ENCODE assay signal across 1 cellular context in the genomic region with DNA sequence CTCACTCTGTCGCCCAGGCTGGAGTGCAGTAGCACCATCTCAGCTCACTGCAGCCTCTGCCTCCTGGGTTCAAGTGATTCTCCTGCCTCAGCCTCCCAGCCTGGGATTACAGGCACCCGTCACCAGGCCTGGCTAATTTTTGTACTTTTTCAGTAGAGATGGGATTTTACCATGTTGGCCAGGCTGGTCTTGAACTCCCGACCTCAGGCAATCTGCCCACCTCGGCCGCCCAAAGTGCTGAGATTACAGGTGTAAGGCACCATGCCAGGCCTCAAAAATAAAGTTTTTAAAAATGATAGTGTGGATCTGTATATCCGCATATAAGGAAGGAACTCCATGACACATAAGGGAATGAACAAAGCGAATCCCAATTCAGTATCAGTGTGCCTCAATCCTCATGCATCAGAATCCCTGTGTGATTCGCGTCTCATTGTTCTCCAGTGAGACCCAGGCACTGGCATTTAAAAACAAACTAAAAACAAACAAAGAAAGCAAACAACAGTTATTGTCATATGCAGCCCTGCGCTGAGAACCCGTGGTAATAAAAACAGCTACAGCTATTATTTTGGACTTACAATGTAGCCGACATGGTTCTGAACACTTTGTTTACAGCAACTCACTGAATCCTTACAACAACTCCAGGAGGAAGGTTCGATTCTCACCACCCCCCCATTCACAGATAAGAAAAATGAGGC.
TF ChIP-seq lines count a peak whose summit lies in the region.

No MANE protein-coding gene starts in this region.

TF ChIP-seq in GM23338, 12 proteins besides CTCF, POLR2A, EP300 and RAD21 (continued from another document):
- TF ChIP-seq, protein P1, sequence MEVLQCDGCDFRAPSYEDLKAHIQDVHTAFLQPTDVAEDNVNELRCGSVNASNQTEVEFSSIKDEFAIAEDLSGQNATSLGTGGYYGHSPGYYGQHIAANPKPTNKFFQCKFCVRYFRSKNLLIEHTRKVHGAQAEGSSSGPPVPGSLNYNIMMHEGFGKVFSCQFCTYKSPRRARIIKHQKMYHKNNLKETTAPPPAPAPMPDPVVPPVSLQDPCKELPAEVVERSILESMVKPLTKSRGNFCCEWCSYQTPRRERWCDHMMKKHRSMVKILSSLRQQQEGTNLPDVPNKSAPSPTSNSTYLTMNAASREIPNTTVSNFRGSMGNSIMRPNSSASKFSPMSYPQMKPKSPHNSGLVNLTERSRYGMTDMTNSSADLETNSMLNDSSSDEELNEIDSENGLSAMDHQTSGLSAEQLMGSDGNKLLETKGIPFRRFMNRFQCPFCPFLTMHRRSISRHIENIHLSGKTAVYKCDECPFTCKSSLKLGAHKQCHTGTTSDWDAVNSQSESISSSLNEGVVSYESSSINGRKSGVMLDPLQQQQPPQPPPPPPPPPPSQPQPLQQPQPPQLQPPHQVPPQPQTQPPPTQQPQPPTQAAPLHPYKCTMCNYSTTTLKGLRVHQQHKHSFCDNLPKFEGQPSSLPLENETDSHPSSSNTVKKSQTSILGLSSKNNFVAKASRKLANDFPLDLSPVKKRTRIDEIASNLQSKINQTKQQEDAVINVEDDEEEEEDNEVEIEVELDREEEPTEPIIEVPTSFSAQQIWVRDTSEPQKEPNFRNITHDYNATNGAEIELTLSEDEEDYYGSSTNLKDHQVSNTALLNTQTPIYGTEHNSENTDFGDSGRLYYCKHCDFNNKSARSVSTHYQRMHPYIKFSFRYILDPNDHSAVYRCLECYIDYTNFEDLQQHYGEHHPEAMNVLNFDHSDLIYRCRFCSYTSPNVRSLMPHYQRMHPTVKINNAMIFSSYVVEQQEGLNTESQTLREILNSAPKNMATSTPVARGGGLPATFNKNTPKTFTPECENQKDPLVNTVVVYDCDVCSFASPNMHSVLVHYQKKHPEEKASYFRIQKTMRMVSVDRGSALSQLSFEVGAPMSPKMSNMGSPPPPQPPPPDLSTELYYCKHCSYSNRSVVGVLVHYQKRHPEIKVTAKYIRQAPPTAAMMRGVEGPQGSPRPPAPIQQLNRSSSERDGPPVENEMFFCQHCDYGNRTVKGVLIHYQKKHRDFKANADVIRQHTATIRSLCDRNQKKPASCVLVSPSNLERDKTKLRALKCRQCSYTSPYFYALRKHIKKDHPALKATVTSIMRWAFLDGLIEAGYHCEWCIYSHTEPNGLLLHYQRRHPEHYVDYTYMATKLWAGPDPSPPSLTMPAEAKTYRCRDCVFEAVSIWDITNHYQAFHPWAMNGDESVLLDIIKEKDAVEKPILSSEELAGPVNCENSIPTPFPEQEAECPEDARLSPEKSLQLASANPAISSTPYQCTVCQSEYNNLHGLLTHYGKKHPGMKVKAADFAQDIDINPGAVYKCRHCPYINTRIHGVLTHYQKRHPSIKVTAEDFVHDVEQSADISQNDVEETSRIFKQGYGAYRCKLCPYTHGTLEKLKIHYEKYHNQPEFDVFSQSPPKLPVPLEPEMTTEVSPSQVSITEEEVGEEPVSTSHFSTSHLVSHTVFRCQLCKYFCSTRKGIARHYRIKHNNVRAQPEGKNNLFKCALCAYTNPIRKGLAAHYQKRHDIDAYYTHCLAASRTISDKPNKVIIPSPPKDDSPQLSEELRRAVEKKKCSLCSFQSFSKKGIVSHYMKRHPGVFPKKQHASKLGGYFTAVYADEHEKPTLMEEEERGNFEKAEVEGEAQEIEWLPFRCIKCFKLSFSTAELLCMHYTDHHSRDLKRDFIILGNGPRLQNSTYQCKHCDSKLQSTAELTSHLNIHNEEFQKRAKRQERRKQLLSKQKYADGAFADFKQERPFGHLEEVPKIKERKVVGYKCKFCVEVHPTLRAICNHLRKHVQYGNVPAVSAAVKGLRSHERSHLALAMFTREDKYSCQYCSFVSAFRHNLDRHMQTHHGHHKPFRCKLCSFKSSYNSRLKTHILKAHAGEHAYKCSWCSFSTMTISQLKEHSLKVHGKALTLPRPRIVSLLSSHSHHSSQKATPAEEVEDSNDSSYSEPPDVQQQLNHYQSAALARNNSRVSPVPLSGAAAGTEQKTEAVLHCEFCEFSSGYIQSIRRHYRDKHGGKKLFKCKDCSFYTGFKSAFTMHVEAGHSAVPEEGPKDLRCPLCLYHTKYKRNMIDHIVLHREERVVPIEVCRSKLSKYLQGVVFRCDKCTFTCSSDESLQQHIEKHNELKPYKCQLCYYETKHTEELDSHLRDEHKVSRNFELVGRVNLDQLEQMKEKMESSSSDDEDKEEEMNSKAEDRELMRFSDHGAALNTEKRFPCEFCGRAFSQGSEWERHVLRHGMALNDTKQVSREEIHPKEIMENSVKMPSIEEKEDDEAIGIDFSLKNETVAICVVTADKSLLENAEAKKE (CRISPR knock-in tag; IDR thresholded peaks at IDR 0.05) = no peak
- TF ChIP-seq ZNF114 (CRISPR knock-in tag; IDR thresholded peaks at IDR 0.05) (no peak), JUNB (IDR thresholded peaks at IDR 0.05; ENCODE audit: unreplicated experiment) (no peak), CREB1 (CRISPR knock-in tag; IDR thresholded peaks at IDR 0.05; ENCODE audit: low read depth) (no peak), POLR2AphosphoS5 (IDR thresholded peaks at IDR 0.05; ENCODE audit: low read depth) (no peak), STAT1 (IDR thresholded peaks at IDR 0.05; ENCODE audit: unreplicated experiment) (no peak), ZNF331 (CRISPR knock-in tag; IDR thresholded peaks at IDR 0.05; ENCODE audit: low read depth) (no peak)
